In the genomic region with DNA sequence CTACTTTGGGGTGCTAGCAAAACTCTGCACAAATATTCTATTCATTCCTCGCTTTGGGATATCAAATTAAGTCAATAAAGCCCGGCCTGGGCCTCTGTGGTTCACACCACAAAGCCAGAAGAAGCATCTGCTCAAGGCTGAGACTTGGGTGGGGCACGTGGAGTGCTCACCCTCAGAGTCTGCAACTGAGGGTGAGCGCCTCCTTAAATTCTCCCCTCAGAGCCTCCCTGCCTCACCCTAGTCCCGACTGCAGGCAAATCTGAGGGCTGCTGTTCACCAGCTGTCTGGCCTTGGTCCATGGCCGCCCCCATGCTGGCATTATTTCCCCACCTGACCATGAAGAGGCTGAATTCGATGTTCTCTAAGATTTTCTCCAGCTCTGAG, we compare ENCODE assay signal across 20 cellular contexts. TPM values are rescaled to one million over a fixed set of nuclear protein-coding genes. Genes with fewer than 3 reads are reported as not detected.
"Had no signal": no experiment of that assay in that cellular context is flagged by ENCODE, and none has a peak within 500 bp of the region (broad histone marks: within the 10 kb centered on the region; RNA-seq: fewer than 3 reads in every experiment).

No MANE protein-coding gene starts in this region.

- H3K27ac ChIP-seq: gastrocnemius medialis, heart right ventricle, parathyroid adenoma, thyroid gland, uterus had no signal

- H3K9ac ChIP-seq: parathyroid adenoma had no signal

- H3K79me2 ChIP-seq: parathyroid adenoma had no signal

- H3K4me3 ChIP-seq: gastrocnemius medialis, heart right ventricle, mucosa of descending colon, thyroid gland, uterus had no signal

- H2AFZ ChIP-seq: parathyroid adenoma had no signal

- DNase-seq: activated CD4-positive, CD25-positive, alpha-beta regulatory T cell treated with anti-CD3 and anti-CD28 coated beads, Interleukin-2, amount 50 U/mL, for 72 hours; activated naive CD4-positive, alpha-beta T cell; activated naive CD8-positive, alpha-beta T cell treated with anti-CD3 and anti-CD28 coated beads, Interleukin-2, amount 50 U/mL, for 24 hours; aorta; dermis blood vessel endothelial cell; erythroblast; gastrocnemius medialis; heart right ventricle; mucosa of descending colon; stimulated activated CD4-positive, alpha-beta T cell treated with anti-CD3 and anti-CD28 coated beads, Interleukin-15, amount 100 ng/mL, for 24 hours; stimulated activated CD4-positive, alpha-beta T cell treated with anti-CD3 and anti-CD28 coated beads, Interleukin-4, amount 100 ng/mL, for 1 hour; stimulated activated naive B cell treated with anti-CD40 and anti-IgM and Interleukin-4, amounts not matched to agents 10 μg/mL and 1 μg/mL and 100 μg/mL, for 72 hours; T1000; thyroid gland; uterus had no signal

- H3K9me3 Mint-ChIP-seq: activated naive CD8-positive, alpha-beta T cell treated with anti-CD3 and anti-CD28 coated beads, Interleukin-2, amount 50 U/mL, for 24 hours; memory B cell; stimulated activated naive B cell treated with anti-CD40 and anti-IgM and Interleukin-4, amounts not matched to agents 10 μg/mL and 1 μg/mL and 100 μg/mL, for 72 hours had no signal

- H3K4me3 Mint-ChIP-seq: activated naive CD8-positive, alpha-beta T cell treated with anti-CD3 and anti-CD28 coated beads, Interleukin-2, amount 50 U/mL, for 24 hours; stimulated activated naive B cell treated with anti-CD40 and anti-IgM and Interleukin-4, amounts not matched to agents 10 μg/mL and 1 μg/mL and 100 μg/mL, for 72 hours had no signal

- ATAC-seq: activated naive CD8-positive, alpha-beta T cell treated with anti-CD3 and anti-CD28 coated beads, Interleukin-2, amount 50 U/mL, for 24 hours; gastrocnemius medialis; heart right ventricle; mucosa of descending colon; stimulated activated naive B cell treated with anti-CD40 and anti-IgM and Interleukin-4, amounts not matched to agents 10 μg/mL and 1 μg/mL and 100 μg/mL, for 72 hours had no signal

- H3K27ac Mint-ChIP-seq: activated naive CD8-positive, alpha-beta T cell treated with anti-CD3 and anti-CD28 coated beads, Interleukin-2, amount 50 U/mL, for 24 hours; memory B cell; stimulated activated naive B cell treated with anti-CD40 and anti-IgM and Interleukin-4, amounts not matched to agents 10 μg/mL and 1 μg/mL and 100 μg/mL, for 72 hours had no signal

- H3K36me3 ChIP-seq: gastrocnemius medialis, heart right ventricle, thyroid gland, uterus had no signal

- H3K4me1 ChIP-seq: parathyroid adenoma had no signal

- H3K9me3 ChIP-seq: gastrocnemius medialis, heart right ventricle, mucosa of descending colon, thyroid gland, uterus had no signal

RNA-seq across cellular contexts. Expression of a gene that starts 1.7 kb away (rescaled TPM):
- total RNA-seq: activated CD8-positive, alpha-beta memory T cell treated with anti-CD3 and anti-CD28 coated beads for 36 hours; aorta; bronchial epithelial cell; chondrocyte; dermis blood vessel endothelial cell; gastrocnemius medialis; heart right ventricle had no signal
- polyA plus RNA-seq: aorta had no signal
